In the genomic region with DNA sequence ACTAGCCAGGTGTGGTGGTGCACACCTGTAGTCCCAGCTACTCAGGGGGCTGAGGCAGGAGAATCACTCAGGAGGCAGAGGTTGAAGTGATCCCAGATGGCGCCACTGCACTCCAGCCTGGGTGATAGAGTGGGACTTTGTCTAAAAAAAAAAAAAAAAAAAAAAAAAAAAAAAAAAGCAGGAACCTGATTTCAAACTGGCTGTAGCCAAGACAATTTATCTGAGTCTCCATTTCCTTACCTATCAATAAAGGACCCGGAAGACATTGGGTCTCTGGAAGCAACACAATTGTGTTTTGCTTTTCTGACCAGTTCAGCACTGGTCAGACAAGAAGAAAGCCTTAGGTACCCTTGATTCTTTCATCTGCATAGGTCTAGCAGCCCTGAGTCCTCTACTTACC, we compare ENCODE assay signal across 22 cellular contexts.
"Had no signal": no experiment of that assay in that cellular context is flagged by ENCODE, and none has a peak within 500 bp of the region (broad histone marks: within the 10 kb centered on the region; RNA-seq: fewer than 3 reads in every experiment).

No MANE protein-coding gene starts in this region.

- FAIRE-seq: HepG2, RCC 7860 had no signal

- H3K36me3 Mint-ChIP-seq: T-cell had no signal

- H3K36me3 ChIP-seq: MG63 had no signal

- H3K4me1 Mint-ChIP-seq: T-cell had no signal

- H3K4me3 Mint-ChIP-seq: T-cell had no signal

- H3K9me3 ChIP-seq: MG63, SK-N-SH had no signal

- H3K27me3 ChIP-seq: MG63 had no signal

- H3K4me3 ChIP-seq: MG63 had no signal

- H3K27ac Mint-ChIP-seq: T-cell had no signal

- H3K9me3 Mint-ChIP-seq: T-cell had no signal

- DNase-seq: IMR-90, Karpas-422, KG1, MG63, NCI-H1092 treated with DMSO at 0.1 percent for 48 hours, NCI-H146, NCI-H1694 treated with DMSO at 0.1 percent for 48 hours, NCI-H1930, NCI-H2081, NCI-H2107, NCI-H2227 treated with DMSO at 0.1 percent for 48 hours, NCI-H510A, NCI-H524 treated with DMSO at 0.1 percent for 48 hours, NCI-H69, NCI-H774, Right ventricle myocardium superior, RPMI8226, SK-N-SH, SW 1271, T-cell had no signal

- H3K9ac ChIP-seq: SK-N-SH had no signal

- H3K4me2 ChIP-seq: SK-N-SH had no signal
